15 cellular contexts compared by ENCODE assay signal in genomic region chr19:13882419-13882795, GRCh38. TPM values are rescaled to one million over a fixed set of nuclear protein-coding genes. Genes with fewer than 3 reads are reported as not detected.
DNase-seq lines count a peak whose midpoint lies in the region; ATAC-seq and TF ChIP-seq lines count a peak whose summit lies in the region.
"Had no signal": no experiment of that assay in that cellular context is flagged by ENCODE, and none has a peak within 500 bp of the region (broad histone marks: within the 10 kb centered on the region; RNA-seq: fewer than 3 reads in every experiment).

No MANE protein-coding gene starts in this region.

- no peaks in the 10 kb centered on the region for H3K36me3 ChIP-seq in esophagus (ENCODE audit: control insufficient read depth in 2 of 2, insufficient read depth in 2 of 2, low read length in 1 of 2)
- H3K36me3 ChIP-seq: left lung, pancreas, WERI-Rb-1 had no signal

- no peak for TF ChIP-seq CTCF in HFFc6 (IDR thresholded peaks at IDR 0.05)
- no peak for TF ChIP-seq CTCF in WTC11 (IDR thresholded peaks at IDR 0.05)

- H3K27ac Mint-ChIP-seq in HFFc6, result peak overlapping the region; percentile 87
- peak overlapping the region; percentile 82; the same call in 1 of the 2 replicates for H3K27ac Mint-ChIP-seq in WTC11
- peak overlapping the region; percentile 88 for H3K27ac Mint-ChIP-seq in stimulated activated effector memory CD8-positive, alpha-beta T cell treated with anti-CD3 and anti-CD28 coated beads, Interleukin-12 subunit alpha, Interleukin-12 subunit beta, amount 100 ng/mL, for 72 hours

- CTCF ChIA-PET in WTC11 (lab: Charles Lee), result interaction anchor here (0.5 to 4.0 kb wide), 14 partner anchors 10 to 623 kb away, joined by 3 to 41 read pairs (median 12); partner anchors contain the start of genes ASF1B, DCAF15, IL27RA and MISP3

- POLR2A ChIA-PET in WTC11 (lab: Charles Lee), result interaction anchor here (0.6 to 1.0 kb wide), 2 partner anchors 53 to 80 kb away, joined by 3 to 4 read pairs; no protein-coding TSS in a partner anchor

- no peak overlapping the region for H3K4me3 ChIP-seq in esophagus (ENCODE audit: low read depth in 1 of 2, low read length in 2 of 2)
- H3K4me3 ChIP-seq: left lung, pancreas had no signal

- DNase-seq in HFFc6 (no peak), WTC11 (ENCODE audit: low spot score) (no peak), hippocampal formation (lab: John Stamatoyannopoulos, UW) (no peak), left cardiac atrium (no peak)
- no peak for DNase-seq in stimulated activated effector memory CD8-positive, alpha-beta T cell treated with anti-CD3 and anti-CD28 coated beads, Interleukin-12 subunit alpha, Interleukin-12 subunit beta, amount 100 ng/mL, for 72 hours (ENCODE audit: low spot score in 2 of 2)
- no peak for DNase-seq in NK-92 treated with Interleukin-12 subunit alpha and Interleukin-12 subunit beta, amount 100 ng/mL, for 24 hours (lab: John Stamatoyannopoulos, UW)
- DNase-seq: left lung, NCI-H1092, NCI-H345, WERI-Rb-1 had no signal

- H3K4me1 Mint-ChIP-seq in HFFc6 (ENCODE audit: low read depth), result peaks cover 23% of the 10 kb centered on the region
- H3K4me1 Mint-ChIP-seq in WTC11, result peaks cover 26% of the 10 kb centered on the region
- peaks cover 68% of the 10 kb centered on the region for H3K4me1 Mint-ChIP-seq in stimulated activated effector memory CD8-positive, alpha-beta T cell treated with anti-CD3 and anti-CD28 coated beads, Interleukin-12 subunit alpha, Interleukin-12 subunit beta, amount 100 ng/mL, for 72 hours

- 80 to 82% methylated on average over 5 of the region's 5 CpGs for WGBS in esophagus, 2 donors

- peak overlapping the region; percentile 32 to 82 for H3K27ac ChIP-seq in esophagus (ENCODE audit: low read depth in 2 of 2, low read length in 1 of 2)

- ATAC-seq in WTC11 (no peak), left cardiac atrium (no peak)
- ATAC-seq in stimulated activated effector memory CD8-positive, alpha-beta T cell treated with anti-CD3 and anti-CD28 coated beads, Interleukin-12 subunit alpha, Interleukin-12 subunit beta, amount 100 ng/mL, for 72 hours, result no peak
- ATAC-seq: left lung, pancreas, Right ventricle myocardium inferior had no signal

- H3K4me1 ChIP-seq in esophagus (ENCODE audit: control insufficient read depth in 2 of 2, insufficient read depth in 2 of 2, low read length in 1 of 2), result peaks cover 21 to 38% of the 10 kb centered on the region in 2 donors

- H3K36me3 Mint-ChIP-seq in HFFc6 (ENCODE audit: low read depth), result no peaks in the 10 kb centered on the region
- H3K36me3 Mint-ChIP-seq in WTC11, result no peaks in the 10 kb centered on the region
- H3K36me3 Mint-ChIP-seq in stimulated activated effector memory CD8-positive, alpha-beta T cell treated with anti-CD3 and anti-CD28 coated beads, Interleukin-12 subunit alpha, Interleukin-12 subunit beta, amount 100 ng/mL, for 72 hours, result peaks cover 11% of the 10 kb centered on the region

- peaks cover 4% of the 10 kb centered on the region for H3K27me3 Mint-ChIP-seq in HFFc6 (ENCODE audit: insufficient read depth)
- H3K27me3 Mint-ChIP-seq in WTC11 (ENCODE audit: low read depth), result peaks cover 15% of the 10 kb centered on the region

- H3K27me3 ChIP-seq in esophagus (ENCODE audit: control insufficient read depth in 1 of 2, insufficient read depth in 2 of 2, low read length in 2 of 2), result no peaks in the 10 kb centered on the region
- H3K27me3 ChIP-seq: left lung, pancreas had no signal

- no peaks in the 10 kb centered on the region for H3K9me3 Mint-ChIP-seq in HFFc6
- H3K9me3 Mint-ChIP-seq in WTC11, result no peaks in the 10 kb centered on the region
- H3K9me3 Mint-ChIP-seq in stimulated activated effector memory CD8-positive, alpha-beta T cell treated with anti-CD3 and anti-CD28 coated beads, Interleukin-12 subunit alpha, Interleukin-12 subunit beta, amount 100 ng/mL, for 72 hours, result no peaks in the 10 kb centered on the region

- H3K4me3 Mint-ChIP-seq in HFFc6, result no peak overlapping the region
- H3K4me3 Mint-ChIP-seq in WTC11, result no peak overlapping the region
- peak overlapping the region; percentile 72 for H3K4me3 Mint-ChIP-seq in stimulated activated effector memory CD8-positive, alpha-beta T cell treated with anti-CD3 and anti-CD28 coated beads, Interleukin-12 subunit alpha, Interleukin-12 subunit beta, amount 100 ng/mL, for 72 hours

- H3K9me3 ChIP-seq in esophagus (ENCODE audit: control insufficient read depth in 2 of 2, insufficient read depth in 1 of 2, low read depth in 1 of 2, low read length in 1 of 2), result no peaks in the 10 kb centered on the region
- H3K9me3 ChIP-seq: left lung, pancreas had no signal

- intact Hi-C loops in left cardiac atrium (cut with DNase I), result loop anchor here (5.0 kb wide), 2 partner anchors 75 to 190 kb away; partner anchors contain the start of gene MISP3 (in 1 of the 2)

TF ChIP-seq in WTC11, 78 proteins besides CTCF, POLR2A, EP300 and RAD21 (continues in another document):
- no peak for TF ChIP-seq CDX4 (CRISPR knock-in tag; IDR thresholded peaks at IDR 0.05; ENCODE audit: borderline replicate concordance)
- no peak for TF ChIP-seq MLX (CRISPR knock-in tag; IDR thresholded peaks at IDR 0.05)
- no peak for TF ChIP-seq ARID4B (CRISPR knock-in tag; IDR thresholded peaks at IDR 0.05; ENCODE audit: borderline replicate concordance)
- no peak for TF ChIP-seq GTF2I (CRISPR knock-in tag; conservative IDR thresholded peaks at IDR 0.05)
- no peak for TF ChIP-seq SMAD4 (CRISPR knock-in tag; IDR thresholded peaks at IDR 0.05)
- TF ChIP-seq ZNF232 (CRISPR knock-in tag; IDR thresholded peaks at IDR 0.05), result no peak

RNA-seq across cellular contexts. Expression of gene NANOS3, which starts 5.5 kb away (rescaled TPM):
- 1 to 10 TPM in 5 of 6 experiments, under 1 TPM in 1; 0.91 to 1.7 (median 1.4) TPM for total RNA-seq in HFFc6 (2021; fragmentation: NEBNext Ultra II Directional; extraction: Animal tissue kit (Norgen Biotek cat#: 25700))
- total RNA-seq in WTC11 (2021) (0.66 to 1.1 TPM (median 0.71 TPM) in 3 replicates), left cardiac atrium (1 to 10 TPM; 1.0 to 1.2 TPM)
- not detected for polyA plus RNA-seq in esophagus
- total RNA-seq: H4, HT-29 had no signal

RNA-seq across cellular contexts. Expression of gene BRME1, which starts 23.5 kb away (rescaled TPM):
- total RNA-seq in HFFc6 (2021; fragmentation: NEBNext Ultra II Directional; extraction: Animal tissue kit (Norgen Biotek cat#: 25700)), result under 1 TPM; 0.37 to 0.67 (median 0.55) TPM
- total RNA-seq in WTC11 (2021), result 5.0 to 7.2 TPM (median 6.4 TPM) in 3 replicates
- 10 to 100 TPM in 1 of 2 donors, 1 to 10 TPM in 1; 7.5 to 13.0 TPM for polyA plus RNA-seq in esophagus
- total RNA-seq in left cardiac atrium, result 1 to 10 TPM in 1 of 2 donors, under 1 TPM in 1; 0.62 to 1.1 TPM

RNA-seq across cellular contexts. Expression of gene CC2D1A, which starts 23.6 kb away (rescaled TPM):
- 10 to 100 TPM; 22.9 to 28.3 (median 25.5) TPM for total RNA-seq in HFFc6 (2021; fragmentation: NEBNext Ultra II Directional; extraction: Animal tissue kit (Norgen Biotek cat#: 25700))
- total RNA-seq in WTC11 (2021) (36.6 to 44.2 TPM (median 42.2 TPM) in 3 replicates), left cardiac atrium (10 to 100 TPM; 19.4 to 20.5 TPM)
- 10 to 100 TPM; 34.0 to 58.9 TPM for polyA plus RNA-seq in esophagus

RNA-seq across cellular contexts. Expression of gene PODNL1, which starts 55.8 kb away (rescaled TPM):
- 10 to 100 TPM; 10.1 to 13.7 (median 12.2) TPM for total RNA-seq in HFFc6 (2021; fragmentation: NEBNext Ultra II Directional; extraction: Animal tissue kit (Norgen Biotek cat#: 25700))
- total RNA-seq in WTC11 (2021), result 1.1 to 1.4 TPM (median 1.4 TPM) in 3 replicates
- polyA plus RNA-seq in esophagus, result 1 to 10 TPM; 3.9 to 5.3 TPM
- total RNA-seq in left cardiac atrium, result 1 to 10 TPM; 1.1 to 1.4 TPM
